ENCODE assay signal across 8 cellular contexts in the genomic region with DNA sequence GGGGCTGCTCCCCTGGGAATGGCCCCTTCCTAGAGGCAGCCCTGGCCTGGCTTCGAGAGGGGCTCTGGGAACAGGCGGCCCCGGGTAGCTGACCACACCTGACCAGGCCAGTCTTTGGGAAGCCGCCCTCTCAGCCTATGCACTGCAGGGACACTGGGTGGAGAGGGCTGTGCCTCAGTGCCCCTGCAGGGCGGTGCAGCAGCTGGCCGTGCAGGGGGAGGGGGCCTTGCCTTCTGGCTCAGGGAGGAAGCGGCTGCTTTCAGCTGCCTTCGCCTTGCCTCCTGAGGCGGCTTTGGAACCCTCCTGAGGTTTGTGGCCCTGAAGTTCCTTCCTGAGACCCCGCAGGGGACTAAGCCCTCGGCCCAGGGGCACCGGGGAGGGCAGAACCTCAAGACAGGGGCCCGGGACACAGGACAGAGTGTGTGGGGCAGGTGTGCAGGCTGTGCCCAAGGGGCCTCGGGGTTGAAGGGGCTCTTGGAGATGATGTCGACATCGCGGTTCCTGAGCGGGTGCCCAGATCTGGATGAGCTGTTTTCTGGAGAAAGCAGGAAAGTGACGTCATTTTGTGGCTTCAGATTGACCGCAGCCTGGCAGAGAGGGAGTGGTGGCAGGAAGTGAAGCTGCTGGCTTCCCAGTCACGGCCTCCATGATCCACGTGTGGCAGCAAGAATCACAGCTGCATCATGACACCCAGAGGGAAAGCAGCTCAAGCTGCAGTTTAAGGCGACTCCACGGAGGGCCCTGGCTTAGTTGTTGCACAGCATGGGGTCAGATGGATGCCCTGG. TPM values are rescaled to one million over a fixed set of nuclear protein-coding genes. Genes with fewer than 3 reads are reported as not detected.
DNase-seq lines count a peak whose midpoint lies in the region; ATAC-seq and TF ChIP-seq lines count a peak whose summit lies in the region.

No MANE protein-coding gene starts in this region.

- H3K27ac ChIP-seq in MM.1S (ENCODE audit: low read length) (no peak overlapping the region), dorsolateral prefrontal cortex (peak overlapping the region in 34 of 59 donors; percentile 11 to 73 (median 48))

- H3K27me3 ChIP-seq in MM.1S (replicated peaks; ENCODE audit: insufficient read depth, low read length): peaks cover 30% of the 10 kb centered on the region
- H3K27me3 ChIP-seq in dorsolateral prefrontal cortex: peaks cover 0 to 3% (median 0%) of the 10 kb centered on the region in 45 donors

- H3K9me3 ChIP-seq in MM.1S (replicated peaks; ENCODE audit: insufficient read depth, low read length): no peaks in the 10 kb centered on the region

- H3K36me3 Mint-ChIP-seq in naive thymus-derived CD8-positive, alpha-beta T cell: no peaks in the 10 kb centered on the region
- peaks cover 50% of the 10 kb centered on the region for H3K36me3 Mint-ChIP-seq in stimulated activated effector memory CD8-positive, alpha-beta T cell treated with anti-CD3 and anti-CD28 coated beads, Interleukin-12 subunit alpha, Interleukin-12 subunit beta, amount 100 ng/mL, for 72 hours

- TF ChIP-seq CTCF in AG10803 (conservative IDR thresholded peaks at IDR 0.05; ENCODE audit: low read length) (no peak), MM.1S (IDR thresholded peaks at IDR 0.05; ENCODE audit: low read length) (no peak), dorsolateral prefrontal cortex (IDR thresholded peaks at IDR 0.05 in 54 of 56, conservative IDR thresholded peaks at IDR 0.05 in 2 of 56; ENCODE audit: low read depth in 1 of 56, partially characterized antibody in 56 of 56) (no peak)

- ATAC-seq in naive thymus-derived CD8-positive, alpha-beta T cell: peak; percentile 31 to 32
- ATAC-seq in stimulated activated effector memory CD8-positive, alpha-beta T cell treated with anti-CD3 and anti-CD28 coated beads, Interleukin-12 subunit alpha, Interleukin-12 subunit beta, amount 100 ng/mL, for 72 hours: peak; percentile 57
- no peak for ATAC-seq in HG02571 (IDR thresholded peaks at IDR 0.05; ENCODE audit: unreplicated experiment)

- no peak overlapping the region for H3K9ac ChIP-seq in MM.1S (ENCODE audit: low read length)

- H3K9me2 ChIP-seq in MM.1S (replicated peaks; ENCODE audit: insufficient read depth, low read length): no peaks in the 10 kb centered on the region

- intact Hi-C loops in dorsolateral prefrontal cortex (cut with DNase I): no loop called here

- no peak overlapping the region for H3K4me3 ChIP-seq in AG10803 (ENCODE audit: low read length)
- no peak overlapping the region for H3K4me3 ChIP-seq in MM.1S (ENCODE audit: low read length)
- H3K4me3 ChIP-seq in dorsolateral prefrontal cortex: no peak overlapping the region

- H3K4me3 Mint-ChIP-seq in naive thymus-derived CD8-positive, alpha-beta T cell: peak overlapping the region; percentile 43 to 92 (median 76)
- peak overlapping the region; percentile 76 for H3K4me3 Mint-ChIP-seq in stimulated activated effector memory CD8-positive, alpha-beta T cell treated with anti-CD3 and anti-CD28 coated beads, Interleukin-12 subunit alpha, Interleukin-12 subunit beta, amount 100 ng/mL, for 72 hours

- H3K36me3 ChIP-seq in MM.1S (replicated peaks; ENCODE audit: insufficient read depth, low read length): no peaks in the 10 kb centered on the region

- 0 out of 2 replicates have a peak overlapping the region, but pooled peaks have one; percentile 15 for H2AFZ ChIP-seq in MM.1S (ENCODE audit: low read length)

- H3K9me3 Mint-ChIP-seq in naive thymus-derived CD8-positive, alpha-beta T cell: no peaks in the 10 kb centered on the region
- no peaks in the 10 kb centered on the region for H3K9me3 Mint-ChIP-seq in stimulated activated effector memory CD8-positive, alpha-beta T cell treated with anti-CD3 and anti-CD28 coated beads, Interleukin-12 subunit alpha, Interleukin-12 subunit beta, amount 100 ng/mL, for 72 hours

- peak; percentile 99 for DNase-seq in AG10803 (ENCODE audit: low read depth)
- peak; percentile 13 for DNase-seq in MM.1S
- DNase-seq in activated CD4-positive, alpha-beta T cell treated with anti-CD3 and anti-CD28 coated beads, Interleukin-2, amount 50 U/mL, for 24 hours (ENCODE audit: low read depth in 1 of 2, low spot score in 1 of 2): peak; percentile 63 to 83
- DNase-seq in dorsolateral prefrontal cortex: peak in 8 of 10 donors; percentile 27 to 85 (median 58)
- DNase-seq in naive thymus-derived CD8-positive, alpha-beta T cell: peak; percentile 37 to 84 (median 65)
- peak; percentile 58 to 89 for DNase-seq in stimulated activated effector memory CD8-positive, alpha-beta T cell treated with anti-CD3 and anti-CD28 coated beads, Interleukin-12 subunit alpha, Interleukin-12 subunit beta, amount 100 ng/mL, for 72 hours (ENCODE audit: low spot score in 2 of 2)
- no peak for DNase-seq in islet precursor cell

- H3K4me1 Mint-ChIP-seq in naive thymus-derived CD8-positive, alpha-beta T cell: peaks cover 10 to 61% (median 51%) of the 10 kb centered on the region in 4 donors
- peaks cover 59% of the 10 kb centered on the region for H3K4me1 Mint-ChIP-seq in stimulated activated effector memory CD8-positive, alpha-beta T cell treated with anti-CD3 and anti-CD28 coated beads, Interleukin-12 subunit alpha, Interleukin-12 subunit beta, amount 100 ng/mL, for 72 hours

- H3K27me3 Mint-ChIP-seq in naive thymus-derived CD8-positive, alpha-beta T cell: peaks cover 0 to 1% (median 0%) of the 10 kb centered on the region in 5 donors

- peaks cover 29% of the 10 kb centered on the region for H3F3A ChIP-seq in MM.1S (ENCODE audit: insufficient read depth, low read length)

- 0 out of 2 replicates have a peak, but pooled peaks cover 3% of the 10 kb centered on the region for H4K20me1 ChIP-seq in MM.1S (ENCODE audit: insufficient read depth, low read length)

- H3K79me2 ChIP-seq in MM.1S (ENCODE audit: low read length): no peaks in the 10 kb centered on the region

- POLR2A ChIA-PET in naive thymus-derived CD8-positive, alpha-beta T cell (lab: Charles Lee): interaction anchor here (0.7 to 1.7 kb wide), 4 partner anchors 10 to 49 kb away, joined by 3 to 6 read pairs (median 3); no protein-coding TSS in a partner anchor

- H3K4me1 ChIP-seq in MM.1S (ENCODE audit: low read length): peaks cover 26% of the 10 kb centered on the region

- peak overlapping the region; percentile 74 to 99 (median 96) for H3K27ac Mint-ChIP-seq in naive thymus-derived CD8-positive, alpha-beta T cell
- H3K27ac Mint-ChIP-seq in stimulated activated effector memory CD8-positive, alpha-beta T cell treated with anti-CD3 and anti-CD28 coated beads, Interleukin-12 subunit alpha, Interleukin-12 subunit beta, amount 100 ng/mL, for 72 hours: peak overlapping the region; percentile 90

- peak overlapping the region; percentile 24; the same call in 1 of the 2 replicates for H3K4me2 ChIP-seq in MM.1S (ENCODE audit: low read depth, low read length)

RNA-seq across cellular contexts. Expression of gene ADAM8, which starts 17.7 kb away (rescaled TPM):
- total RNA-seq in dorsolateral prefrontal cortex: 10 to 100 TPM in 21 of 120 experiments, 1 to 10 TPM in 99; 2.0 to 18.0 (median 6.8) TPM
- total RNA-seq in naive thymus-derived CD8-positive, alpha-beta T cell: 1 to 10 TPM; 8.5 to 9.4 TPM
- polyA plus RNA-seq in naive thymus-derived CD8-positive, alpha-beta T cell: 10 to 100 TPM in 1 of 3 donors, 1 to 10 TPM in 2; 7.8 to 28.4 (median 9.5) TPM

RNA-seq across cellular contexts. Expression of gene VENTX, which starts 21.4 kb away (rescaled TPM):
- 1 to 10 TPM in 33 of 120 experiments, under 1 TPM in 76, not detected in 11; 0.16 to 3.2 (median 0.81) TPM for total RNA-seq in dorsolateral prefrontal cortex
- total RNA-seq in naive thymus-derived CD8-positive, alpha-beta T cell: not detected
- not detected for polyA plus RNA-seq in naive thymus-derived CD8-positive, alpha-beta T cell

RNA-seq across cellular contexts. Expression of gene UTF1, which starts 29.0 kb away (rescaled TPM):
- 1 to 10 TPM in 2 of 120 experiments, under 1 TPM in 6, not detected in 112; 0.38 to 1.8 (median 0.49) TPM for total RNA-seq in dorsolateral prefrontal cortex
- not detected for total RNA-seq in naive thymus-derived CD8-positive, alpha-beta T cell
- polyA plus RNA-seq in naive thymus-derived CD8-positive, alpha-beta T cell: not detected

RNA-seq across cellular contexts. Expression of gene TUBGCP2, which starts 49.7 kb away (rescaled TPM):
- 10 to 100 TPM; 43.1 to 87.2 (median 61.0) TPM for total RNA-seq in dorsolateral prefrontal cortex
- 10 to 100 TPM; 61.4 to 72.9 TPM for total RNA-seq in naive thymus-derived CD8-positive, alpha-beta T cell
- 10 to 100 TPM; 24.7 to 35.6 (median 32.0) TPM for polyA plus RNA-seq in naive thymus-derived CD8-positive, alpha-beta T cell

RNA-seq across cellular contexts. Expression of gene ZNF511, which starts 49.7 kb away (rescaled TPM):
- total RNA-seq in dorsolateral prefrontal cortex: 10 to 100 TPM; 15.3 to 36.6 (median 26.1) TPM
- 10 to 100 TPM; 38.0 to 38.3 TPM for total RNA-seq in naive thymus-derived CD8-positive, alpha-beta T cell
- polyA plus RNA-seq in naive thymus-derived CD8-positive, alpha-beta T cell: 10 to 100 TPM; 75.9 to 80.4 (median 79.2) TPM
